In the genomic region with DNA sequence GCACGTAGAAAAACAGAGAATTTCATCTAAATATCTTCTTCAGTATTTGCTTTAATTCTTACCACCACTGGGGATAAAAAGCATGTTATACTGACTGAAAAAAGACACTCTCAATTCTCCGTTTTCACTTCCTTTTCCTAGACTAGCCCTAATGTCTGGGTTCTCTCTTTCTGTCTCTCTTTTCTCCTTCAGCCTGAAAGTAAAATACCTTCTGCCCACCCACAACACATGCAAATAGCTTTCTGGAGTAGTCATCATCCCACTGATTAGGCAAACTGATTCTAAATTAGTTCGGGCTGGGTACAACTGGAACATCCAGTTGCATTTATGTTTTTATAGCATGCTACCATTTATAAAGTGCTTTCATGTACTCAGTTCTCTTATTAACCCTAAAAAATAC, we compare ENCODE assay signal across 12 cellular contexts.
DNase-seq lines count a peak whose midpoint lies in the region; ATAC-seq and TF ChIP-seq lines count a peak whose summit lies in the region.
"Had no signal": no experiment of that assay in that cellular context is flagged by ENCODE, and none has a peak within 500 bp of the region (broad histone marks: within the 10 kb centered on the region; RNA-seq: fewer than 3 reads in every experiment).

No MANE protein-coding gene starts in this region.

- no peaks in the 10 kb centered on the region for H3K4me1 Mint-ChIP-seq in CD4-positive, alpha-beta memory T cell

- H3K4me2 ChIP-seq in osteoblast (ENCODE audit: insufficient read depth, low read length): peak overlapping the region; percentile 27

- no peak for TF ChIP-seq CTCF in osteoblast (IDR thresholded peaks at IDR 0.05; ENCODE audit: extremely low read depth, low read depth, low read length)

- H3K36me3 Mint-ChIP-seq in CD4-positive, alpha-beta memory T cell: no peaks in the 10 kb centered on the region

- ATAC-seq in GM18868 (IDR thresholded peaks at IDR 0.05; ENCODE audit: unreplicated experiment) (peak; percentile 88), HG02571 (IDR thresholded peaks at IDR 0.05; ENCODE audit: unreplicated experiment) (peak; percentile 68), GM19452 (IDR thresholded peaks at IDR 0.05; ENCODE audit: unreplicated experiment) (no peak)
- ATAC-seq: heart left ventricle had no signal

- H4K20me1 ChIP-seq in osteoblast (ENCODE audit: insufficient read depth, low read length): no peaks in the 10 kb centered on the region

- H3K27me3 ChIP-seq in osteoblast (ENCODE audit: insufficient read depth, low read length): no peaks in the 10 kb centered on the region
- no peaks in the 10 kb centered on the region for H3K27me3 ChIP-seq in CD4-positive, alpha-beta memory T cell (ENCODE audit: insufficient read depth, low read length)
- H3K27me3 ChIP-seq: cardiac muscle cell, heart left ventricle had no signal

- H3K27ac Mint-ChIP-seq in CD4-positive, alpha-beta memory T cell: no peak overlapping the region

- DNase-seq in M059J (ENCODE audit: low read depth) (peak; percentile 12), osteoblast (ENCODE audit: insufficient read length, low spot score, missing footprints) (peak; percentile 32), NCI-H2029 treated with DMSO at 0.1 percent for 48 hours (lab: John Stamatoyannopoulos, UW) (no peak), HEK293T (ENCODE audit: extremely low spot score) (no peak)
- DNase-seq in CD4-positive, alpha-beta memory T cell: no peak
- DNase-seq: activated CD8-positive, alpha-beta memory T cell treated with anti-CD3 and anti-CD28 coated beads for 24 hours; heart left ventricle; NCI-H187 had no signal

- intact Hi-C loops in CD4-positive, alpha-beta memory T cell (cut with micrococcal nuclease): no loop called here

- H2AFZ ChIP-seq in osteoblast (ENCODE audit: low read length): peak overlapping the region; percentile 30

- H3K36me3 ChIP-seq in osteoblast (ENCODE audit: insufficient read depth, low read length): no peaks in the 10 kb centered on the region
- no peaks in the 10 kb centered on the region for H3K36me3 ChIP-seq in CD4-positive, alpha-beta memory T cell (ENCODE audit: insufficient read depth, low read length)
- H3K36me3 ChIP-seq: cardiac muscle cell, heart left ventricle had no signal

- no peak overlapping the region for H3K4me3 ChIP-seq in osteoblast (ENCODE audit: insufficient read depth, low read length)
- no peak overlapping the region for H3K4me3 ChIP-seq in CD4-positive, alpha-beta memory T cell (ENCODE audit: low read length in 2 of 2)
- H3K4me3 ChIP-seq: cardiac muscle cell, heart left ventricle had no signal

- H3K79me2 ChIP-seq in osteoblast (ENCODE audit: insufficient read depth, low read length): no peaks in the 10 kb centered on the region

- no peaks in the 10 kb centered on the region for H3K27me3 Mint-ChIP-seq in CD4-positive, alpha-beta memory T cell

- H3K9me3 ChIP-seq in osteoblast (ENCODE audit: low read depth, low read length): no peaks in the 10 kb centered on the region
- no peaks in the 10 kb centered on the region for H3K9me3 ChIP-seq in CD4-positive, alpha-beta memory T cell (ENCODE audit: control insufficient read depth in 1 of 2, low read length in 2 of 2)
- H3K9me3 ChIP-seq: heart left ventricle had no signal

- no peak overlapping the region for H3K27ac ChIP-seq in osteoblast (ENCODE audit: low read depth, low read length)
- no peak overlapping the region for H3K27ac ChIP-seq in CD4-positive, alpha-beta memory T cell (ENCODE audit: low read depth, low read length)
- H3K27ac ChIP-seq: cardiac muscle cell, heart left ventricle had no signal

- POLR2A ChIA-PET in CD4-positive, alpha-beta memory T cell (lab: Charles Lee; ENCODE audit: partially characterized antibody): no interaction called here
- POLR2A ChIA-PET in HEK293T (lab: Yijun Ruan, JAX): no interaction called here

- H3K4me3 Mint-ChIP-seq in CD4-positive, alpha-beta memory T cell: no peak overlapping the region

- CTCF ChIA-PET in CD4-positive, alpha-beta memory T cell (lab: Charles Lee; ENCODE audit: partially characterized antibody): no interaction called here
- CTCF ChIA-PET in HEK293T (lab: Yijun Ruan, JAX): no interaction called here

- peaks cover 7% of the 10 kb centered on the region for H3K4me1 ChIP-seq in osteoblast (ENCODE audit: insufficient read depth, low read length)
- H3K4me1 ChIP-seq in CD4-positive, alpha-beta memory T cell (ENCODE audit: insufficient read depth, low read length): no peaks in the 10 kb centered on the region
- H3K4me1 ChIP-seq: heart left ventricle had no signal

- peaks cover 0 to 8% (median 3%) of the 10 kb centered on the region in 8 donors for H3K9me3 Mint-ChIP-seq in CD4-positive, alpha-beta memory T cell

TF ChIP-seq in HEK293T, 16 proteins besides CTCF, POLR2A, EP300 and RAD21:
- TF ChIP-seq NFRKB (IDR thresholded peaks at IDR 0.05) (no peak), SP1 (IDR thresholded peaks at IDR 0.05) (no peak), CTBP1 (IDR thresholded peaks at IDR 0.05; ENCODE audit: borderline replicate concordance) (no peak)

Comparison
In these comparisons a context has a peak if more than half of its experiments do, and no peak if none do; other contexts are left out.
1. DNase-seq: peak in M059J (single experiment) and osteoblast (single experiment); none in NCI-H2029 treated with DMSO at 0.1 percent for 48 hours (single experiment), CD4-positive, alpha-beta memory T cell (0 of 5) and HEK293T (single experiment).